1 cellular context compared by ENCODE assay signal in the genomic region with DNA sequence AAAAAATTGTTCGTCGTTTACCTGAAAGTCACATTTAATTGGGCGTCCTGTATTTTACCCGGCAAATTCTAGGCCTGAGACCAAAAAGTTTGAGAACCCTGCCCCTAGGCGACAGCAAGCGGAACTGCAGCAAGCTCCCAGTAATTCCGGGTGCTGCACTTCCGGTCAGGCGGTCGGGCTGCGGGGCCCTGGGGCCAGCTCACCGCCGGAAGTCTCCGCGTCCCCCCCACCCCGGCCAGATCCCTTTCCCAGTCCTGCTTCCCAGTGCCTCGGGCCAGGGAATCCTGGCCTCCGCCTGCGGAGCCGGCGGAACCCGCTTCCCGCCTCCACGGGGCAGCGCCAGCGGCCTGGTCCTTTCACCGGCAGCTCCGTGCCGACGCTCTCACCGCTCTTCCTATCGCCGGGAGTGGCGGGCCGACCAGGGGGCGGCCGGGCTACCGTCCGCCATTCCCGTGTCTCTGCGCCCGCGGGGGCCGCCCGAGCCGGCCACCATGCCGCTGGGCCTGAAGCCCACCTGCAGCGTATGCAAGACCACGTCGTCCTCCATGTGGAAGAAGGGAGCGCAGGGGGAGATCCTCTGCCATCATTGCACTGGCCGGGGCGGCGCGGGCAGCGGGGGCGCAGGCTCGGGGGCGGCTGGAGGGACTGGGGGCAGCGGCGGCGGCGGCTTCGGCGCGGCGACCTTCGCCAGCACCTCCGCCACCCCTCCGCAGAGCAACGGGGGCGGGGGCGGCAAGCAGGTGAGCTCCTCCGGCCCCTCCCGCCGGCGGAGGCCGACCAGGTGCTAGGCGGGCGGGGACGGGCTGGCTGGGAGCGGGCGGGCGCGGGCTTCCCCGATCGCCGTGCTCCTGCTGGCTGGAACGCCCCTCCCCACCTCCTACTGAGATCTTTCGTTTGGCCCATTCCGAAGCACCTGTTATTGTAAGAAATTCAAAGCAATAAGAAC.
TF ChIP-seq lines count a peak whose summit lies in the region.

A gene with protein sequence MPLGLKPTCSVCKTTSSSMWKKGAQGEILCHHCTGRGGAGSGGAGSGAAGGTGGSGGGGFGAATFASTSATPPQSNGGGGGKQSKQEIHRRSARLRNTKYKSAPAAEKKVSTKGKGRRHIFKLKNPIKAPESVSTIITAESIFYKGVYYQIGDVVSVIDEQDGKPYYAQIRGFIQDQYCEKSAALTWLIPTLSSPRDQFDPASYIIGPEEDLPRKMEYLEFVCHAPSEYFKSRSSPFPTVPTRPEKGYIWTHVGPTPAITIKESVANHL (plus strand): TSS at position 244 of the 946 bp plus-strand sequence. CDS start 248 bp downstream, at position 492.

TF ChIP-seq in H1, 55 proteins besides CTCF, POLR2A, EP300 and RAD21:
- TF ChIP-seq RNF2 (IDR thresholded peaks at IDR 0.05; ENCODE audit: borderline replicate concordance, low read depth, low read length, missing control alignments, poor library complexity, severe bottlenecking) (no peak), TCF12 (IDR thresholded peaks at IDR 0.05; ENCODE audit: low read depth, low read length) (0 out of 2 replicates have a peak, but pooled peaks have one; percentile 2), GABPA (IDR thresholded peaks at IDR 0.05; ENCODE audit: borderline replicate concordance, insufficient read depth, low read length) (peak; percentile 95), POLR2AphosphoS5 (IDR thresholded peaks at IDR 0.05; ENCODE audit: low read depth, low read length) (peak; percentile 83), ASH2L (IDR thresholded peaks at IDR 0.05; ENCODE audit: low read length) (peak; percentile 70), EGR1 (IDR thresholded peaks at IDR 0.05; ENCODE audit: borderline replicate concordance, low read depth, low read length) (0 out of 2 replicates have a peak, but pooled peaks have one; percentile 27), KDM5A (IDR thresholded peaks at IDR 0.05; ENCODE audit: low read length) (peak; percentile 66; the same call in 1 of the 2 replicates), TAF7 (optimal IDR thresholded peaks at IDR 0.05; ENCODE audit: borderline replicate concordance, low read depth, low read length) (peak; percentile 85), TBP (IDR thresholded peaks at IDR 0.05; ENCODE audit: low read depth, low read length) (peak; percentile 84), KDM1A (IDR thresholded peaks at IDR 0.05; ENCODE audit: borderline replicate concordance, low read length) (no peak), KDM4A (IDR thresholded peaks at IDR 0.05; ENCODE audit: low read depth, low read length, severe bottlenecking) (peak; percentile 92), BACH1 (IDR thresholded peaks at IDR 0.05; ENCODE audit: low read length) (no peak), CEBPB (IDR thresholded peaks at IDR 0.05; ENCODE audit: low read depth, low read length) (no peak), CTBP2 (IDR thresholded peaks at IDR 0.05; ENCODE audit: borderline replicate concordance, insufficient read depth, insufficient read length, low read length) (no peak), TAF1 (IDR thresholded peaks at IDR 0.05; ENCODE audit: low read depth, low read length) (peak; percentile 88), JUND (IDR thresholded peaks at IDR 0.05; ENCODE audit: low read length) (no peak; the same call in 1 of the 2 replicates), YY1 (IDR thresholded peaks at IDR 0.05; ENCODE audit: low read depth, low read length) (peak; percentile 79), SIRT6 (IDR thresholded peaks at IDR 0.05; ENCODE audit: low read length) (no peak), PHF8 (conservative IDR thresholded peaks at IDR 0.05; ENCODE audit: low read depth, low read length) (peak; percentile 99), SIN3A (conservative IDR thresholded peaks at IDR 0.05 in 1 of 2, IDR thresholded peaks at IDR 0.05 in 1 of 2; ENCODE audit: low read depth in 1 of 2, low read length in 2 of 2) (peak in 1 of 2 experiments; percentile 65; a peak in 3 of 4 replicates), RBBP5 (IDR thresholded peaks at IDR 0.05; ENCODE audit: borderline replicate concordance, low read depth, low read length) (peak; percentile 95; the same call in 1 of the 2 replicates)
- TF ChIP-seq, protein P1, sequence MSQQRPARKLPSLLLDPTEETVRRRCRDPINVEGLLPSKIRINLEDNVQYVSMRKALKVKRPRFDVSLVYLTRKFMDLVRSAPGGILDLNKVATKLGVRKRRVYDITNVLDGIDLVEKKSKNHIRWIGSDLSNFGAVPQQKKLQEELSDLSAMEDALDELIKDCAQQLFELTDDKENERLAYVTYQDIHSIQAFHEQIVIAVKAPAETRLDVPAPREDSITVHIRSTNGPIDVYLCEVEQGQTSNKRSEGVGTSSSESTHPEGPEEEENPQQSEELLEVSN (IDR thresholded peaks at IDR 0.05), result peak; percentile 72
- TF ChIP-seq, protein P2, sequence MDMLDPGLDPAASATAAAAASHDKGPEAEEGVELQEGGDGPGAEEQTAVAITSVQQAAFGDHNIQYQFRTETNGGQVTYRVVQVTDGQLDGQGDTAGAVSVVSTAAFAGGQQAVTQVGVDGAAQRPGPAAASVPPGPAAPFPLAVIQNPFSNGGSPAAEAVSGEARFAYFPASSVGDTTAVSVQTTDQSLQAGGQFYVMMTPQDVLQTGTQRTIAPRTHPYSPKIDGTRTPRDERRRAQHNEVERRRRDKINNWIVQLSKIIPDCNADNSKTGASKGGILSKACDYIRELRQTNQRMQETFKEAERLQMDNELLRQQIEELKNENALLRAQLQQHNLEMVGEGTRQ (IDR thresholded peaks at IDR 0.05; ENCODE audit: low read length), result peak; percentile 59
- TF ChIP-seq, protein P3, sequence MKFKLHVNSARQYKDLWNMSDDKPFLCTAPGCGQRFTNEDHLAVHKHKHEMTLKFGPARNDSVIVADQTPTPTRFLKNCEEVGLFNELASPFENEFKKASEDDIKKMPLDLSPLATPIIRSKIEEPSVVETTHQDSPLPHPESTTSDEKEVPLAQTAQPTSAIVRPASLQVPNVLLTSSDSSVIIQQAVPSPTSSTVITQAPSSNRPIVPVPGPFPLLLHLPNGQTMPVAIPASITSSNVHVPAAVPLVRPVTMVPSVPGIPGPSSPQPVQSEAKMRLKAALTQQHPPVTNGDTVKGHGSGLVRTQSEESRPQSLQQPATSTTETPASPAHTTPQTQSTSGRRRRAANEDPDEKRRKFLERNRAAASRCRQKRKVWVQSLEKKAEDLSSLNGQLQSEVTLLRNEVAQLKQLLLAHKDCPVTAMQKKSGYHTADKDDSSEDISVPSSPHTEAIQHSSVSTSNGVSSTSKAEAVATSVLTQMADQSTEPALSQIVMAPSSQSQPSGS (IDR thresholded peaks at IDR 0.05; ENCODE audit: low read length), result no peak
- TF ChIP-seq, protein P4, sequence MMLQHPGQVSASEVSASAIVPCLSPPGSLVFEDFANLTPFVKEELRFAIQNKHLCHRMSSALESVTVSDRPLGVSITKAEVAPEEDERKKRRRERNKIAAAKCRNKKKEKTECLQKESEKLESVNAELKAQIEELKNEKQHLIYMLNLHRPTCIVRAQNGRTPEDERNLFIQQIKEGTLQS (IDR thresholded peaks at IDR 0.05; ENCODE audit: insufficient read depth, low read depth, low read length), result no peak
